ENCODE assay signal across 2 cellular contexts in genomic region chr3:17808994-17809393, GRCh38.
A peak's percentile ranks its signal among the peaks of the same experiment; 100 is the strongest.
TF ChIP-seq lines count a peak whose summit lies in the region.

No MANE protein-coding gene starts in this region.

TF ChIP-seq in SK-N-SH, 30 proteins besides CTCF, POLR2A, EP300 and RAD21 (continued from another document):
- no peak for TF ChIP-seq TEAD4 (IDR thresholded peaks at IDR 0.05; ENCODE audit: borderline replicate concordance, insufficient read depth)
- no peak for TF ChIP-seq ELF1 (IDR thresholded peaks at IDR 0.05)
- TF ChIP-seq MXI1 (IDR thresholded peaks at IDR 0.05; ENCODE audit: low read depth, low read length): no peak
- TF ChIP-seq USF2 (IDR thresholded peaks at IDR 0.05; ENCODE audit: borderline replicate concordance, low read depth, low read length): no peak
- no peak for TF ChIP-seq NRF1 (IDR thresholded peaks at IDR 0.05; ENCODE audit: low read depth, low read length)
- 0 out of 2 replicates have a peak, but pooled peaks have one; percentile 16 for TF ChIP-seq TCF12 (IDR thresholded peaks at IDR 0.05)
- no peak for TF ChIP-seq FOSL2 (IDR thresholded peaks at IDR 0.05; ENCODE audit: borderline replicate concordance, low read depth)
- peak; percentile 39; the same call in 1 of the 2 replicates for TF ChIP-seq RCOR1 (IDR thresholded peaks at IDR 0.05; ENCODE audit: low read length)
- no peak for TF ChIP-seq SIN3A (IDR thresholded peaks at IDR 0.05; ENCODE audit: borderline replicate concordance, low read depth, low read length)
- no peak for TF ChIP-seq GABPA (IDR thresholded peaks at IDR 0.05; ENCODE audit: low read depth)
- TF ChIP-seq TAF1 (IDR thresholded peaks at IDR 0.05; ENCODE audit: borderline replicate concordance, low read depth, low read length): no peak
- no peak for TF ChIP-seq IRF3 (IDR thresholded peaks at IDR 0.05; ENCODE audit: low read depth, low read length)
- TF ChIP-seq USF1 (IDR thresholded peaks at IDR 0.05; ENCODE audit: borderline replicate concordance, low read depth): no peak
- TF ChIP-seq RFX5 (IDR thresholded peaks at IDR 0.05; ENCODE audit: low read length): no peak
TF ChIP-seq in SK-N-SH: peak in this region for 3.

TF ChIP-seq in endothelial cell of umbilical vein, 7 proteins besides CTCF, POLR2A, EP300 and RAD21 (continued from another document):
- TF ChIP-seq MAX (IDR thresholded peaks at IDR 0.05; ENCODE audit: insufficient read depth, insufficient read length): no peak
- TF ChIP-seq JUN (IDR thresholded peaks at IDR 0.05; ENCODE audit: borderline replicate concordance, insufficient read depth, insufficient read length, low read depth): no peak
- no peak for TF ChIP-seq MYC (IDR thresholded peaks at IDR 0.05; ENCODE audit: low read depth, low read length)
